18 cellular contexts compared by ENCODE assay signal in genomic region chr13:110057052-110057451, GRCh38.
"Had no signal": no experiment of that assay in that cellular context is flagged by ENCODE, and none has a peak within 500 bp of the region (broad histone marks: within the 10 kb centered on the region; RNA-seq: fewer than 3 reads in every experiment).

No MANE protein-coding gene starts in this region.

- H3K4me1 ChIP-seq: pancreas, stomach, testis had no signal

- DNase-seq: activated B cell treated with CpG ODN at 0.5 μM for 24 hours; activated CD4-positive, alpha-beta memory T cell treated with anti-CD3 and anti-CD28 coated beads for 36 hours; activated CD4-positive, alpha-beta T cell treated with anti-CD3 and anti-CD28 coated beads for 4 hours; activated naive CD4-positive, alpha-beta T cell treated with anti-CD3 and anti-CD28 coated beads, Interleukin-2, amount 10 ng/mL, durations not matched to agents 7 days and 5 days; activated T-cell treated with anti-CD3 and anti-CD28 coated beads, Interleukin-2, amount 50 U/mL, for 24 hours; effector memory CD8-positive, alpha-beta T cell; foreskin melanocyte; kidney; naive thymus-derived CD8-positive, alpha-beta T cell; pancreas; right lobe of liver; stimulated activated CD4-positive, alpha-beta T cell treated with anti-CD3 and anti-CD28 coated beads, Interleukin-4, amount 100 ng/mL, for 24 hours; stomach; testis had no signal

- H3K4me3 Mint-ChIP-seq: activated B cell treated with CpG ODN at 0.5 μM for 24 hours; activated CD4-positive, alpha-beta memory T cell treated with anti-CD3 and anti-CD28 coated beads for 36 hours; activated naive CD4-positive, alpha-beta T cell treated with anti-CD3 and anti-CD28 coated beads, Interleukin-2, amount 10 ng/mL, durations not matched to agents 7 days and 5 days; activated T-cell treated with anti-CD3 and anti-CD28 coated beads, Interleukin-2, amount 50 U/mL, for 24 hours; effector memory CD8-positive, alpha-beta T cell; naive thymus-derived CD8-positive, alpha-beta T cell; stimulated activated effector memory CD8-positive, alpha-beta T cell treated with anti-CD3 and anti-CD28 coated beads, Interleukin-12 subunit alpha, Interleukin-12 subunit beta, amount 100 ng/mL, for 72 hours had no signal

- H3K36me3 Mint-ChIP-seq: activated CD4-positive, alpha-beta memory T cell treated with anti-CD3 and anti-CD28 coated beads for 36 hours; activated naive CD4-positive, alpha-beta T cell treated with anti-CD3 and anti-CD28 coated beads, Interleukin-2, amount 10 ng/mL, durations not matched to agents 7 days and 5 days; naive thymus-derived CD8-positive, alpha-beta T cell; stimulated activated effector memory CD8-positive, alpha-beta T cell treated with anti-CD3 and anti-CD28 coated beads, Interleukin-12 subunit alpha, Interleukin-12 subunit beta, amount 100 ng/mL, for 72 hours had no signal

- H3K9me3 ChIP-seq: pancreas, right lobe of liver, stomach, testis had no signal

- ATAC-seq: effector memory CD8-positive, alpha-beta T cell; left lobe of liver; naive thymus-derived CD8-positive, alpha-beta T cell; pancreas; right lobe of liver; stimulated activated effector memory CD8-positive, alpha-beta T cell treated with anti-CD3 and anti-CD28 coated beads, Interleukin-12 subunit alpha, Interleukin-12 subunit beta, amount 100 ng/mL, for 72 hours had no signal

- FAIRE-seq: kidney, pancreas, TTC549 had no signal

- H3K27me3 ChIP-seq: pancreas, right lobe of liver, stomach, testis had no signal

- H3K27me3 Mint-ChIP-seq: activated B cell treated with CpG ODN at 0.5 μM for 24 hours; activated naive CD4-positive, alpha-beta T cell treated with anti-CD3 and anti-CD28 coated beads, Interleukin-2, amount 10 ng/mL, durations not matched to agents 7 days and 5 days had no signal

- H3K4me2 ChIP-seq: smooth muscle cell had no signal

- H3K4me1 Mint-ChIP-seq: activated B cell treated with CpG ODN at 0.5 μM for 24 hours; activated naive CD4-positive, alpha-beta T cell treated with anti-CD3 and anti-CD28 coated beads, Interleukin-2, amount 10 ng/mL, durations not matched to agents 7 days and 5 days; naive thymus-derived CD8-positive, alpha-beta T cell; stimulated activated effector memory CD8-positive, alpha-beta T cell treated with anti-CD3 and anti-CD28 coated beads, Interleukin-12 subunit alpha, Interleukin-12 subunit beta, amount 100 ng/mL, for 72 hours had no signal

- H3K27ac ChIP-seq: pancreas, right lobe of liver, stomach, testis had no signal

- H3K36me3 ChIP-seq: pancreas, right lobe of liver, stomach had no signal

- H3K27ac Mint-ChIP-seq: activated B cell treated with CpG ODN at 0.5 μM for 24 hours; activated CD4-positive, alpha-beta memory T cell treated with anti-CD3 and anti-CD28 coated beads for 36 hours; activated naive CD4-positive, alpha-beta T cell treated with anti-CD3 and anti-CD28 coated beads, Interleukin-2, amount 10 ng/mL, durations not matched to agents 7 days and 5 days; activated T-cell treated with anti-CD3 and anti-CD28 coated beads, Interleukin-2, amount 50 U/mL, for 24 hours; effector memory CD8-positive, alpha-beta T cell; naive thymus-derived CD8-positive, alpha-beta T cell; stimulated activated effector memory CD8-positive, alpha-beta T cell treated with anti-CD3 and anti-CD28 coated beads, Interleukin-12 subunit alpha, Interleukin-12 subunit beta, amount 100 ng/mL, for 72 hours had no signal

- H3K4me3 ChIP-seq: pancreas, right lobe of liver, smooth muscle cell, stomach, testis had no signal

- H3K9me3 Mint-ChIP-seq: activated naive CD4-positive, alpha-beta T cell treated with anti-CD3 and anti-CD28 coated beads, Interleukin-2, amount 10 ng/mL, durations not matched to agents 7 days and 5 days; activated T-cell treated with anti-CD3 and anti-CD28 coated beads, Interleukin-2, amount 50 U/mL, for 24 hours had no signal
